9 cellular contexts compared by ENCODE assay signal in genomic region chr9:113969343-113969742, GRCh38.
"Had no signal": no experiment of that assay in that cellular context is flagged by ENCODE, and none has a peak within 500 bp of the region (broad histone marks: within the 10 kb centered on the region; RNA-seq: fewer than 3 reads in every experiment).

No MANE protein-coding gene starts in this region.

- H2AFZ ChIP-seq: GM23338 had no signal

- H3K4me3 ChIP-seq: GM23338, K562 had no signal

- H3K27ac ChIP-seq: HL-60 had no signal

- ATAC-seq: GM23338, K562 had no signal

- H3K9me3 Mint-ChIP-seq: GM23338, HFFc6 had no signal

- DNase-seq: H9, HCEC 1CT, HFFc6, IMR-90 had no signal

- H3K4me2 ChIP-seq: GM23338 had no signal

- H3K4me3 Mint-ChIP-seq: GM23338, H9, HFFc6 had no signal

- FAIRE-seq: H1, H54, K562 had no signal

- H3K27ac Mint-ChIP-seq: GM23338, HFFc6 had no signal
